1 cellular context compared by ENCODE assay signal in the genomic region with DNA sequence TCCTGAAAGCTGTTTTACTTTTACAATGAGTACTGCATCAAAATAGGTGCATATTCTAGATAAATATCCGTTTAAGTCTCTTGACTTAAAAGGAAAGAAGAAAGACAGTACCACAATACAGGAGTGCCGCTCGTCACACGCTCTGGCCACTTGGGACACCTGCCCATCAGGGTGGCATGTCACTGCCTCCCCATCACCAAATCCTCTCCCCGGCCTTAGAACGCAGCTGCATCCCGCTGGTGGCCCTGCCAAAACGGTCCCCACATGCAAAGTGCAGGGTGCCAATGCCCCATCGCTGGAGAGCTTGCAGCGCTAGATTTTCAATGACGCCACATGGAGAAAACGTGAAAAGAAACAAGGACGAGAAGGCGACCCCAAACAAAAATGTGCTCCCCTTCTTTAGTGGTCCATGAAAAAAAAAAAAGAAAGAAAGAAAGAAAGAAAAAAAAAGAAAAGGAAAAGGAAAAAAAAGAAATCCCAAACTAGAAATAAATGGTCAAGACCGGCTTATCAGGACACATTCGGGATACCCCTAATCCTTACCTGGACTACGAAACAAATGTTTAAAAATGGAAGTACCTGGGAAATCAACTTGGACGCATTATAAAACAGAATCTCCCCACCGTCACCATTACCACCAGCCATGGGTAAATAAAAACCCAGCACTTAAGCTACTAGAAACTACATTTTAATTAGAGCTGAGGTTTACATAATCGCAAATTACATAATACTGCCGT.
TF ChIP-seq lines count a peak whose summit lies in the region.

No MANE protein-coding gene starts in this region.

TF ChIP-seq in endothelial cell of umbilical vein, 7 proteins besides CTCF, POLR2A, EP300 and RAD21:
- TF ChIP-seq FOS (IDR thresholded peaks at IDR 0.05; ENCODE audit: borderline replicate concordance, insufficient read depth, low read length) (no peak), EZH2 (IDR thresholded peaks at IDR 0.05; ENCODE audit: borderline replicate concordance, low read depth, low read length, severe bottlenecking) (no peak)
- TF ChIP-seq, protein P1, sequence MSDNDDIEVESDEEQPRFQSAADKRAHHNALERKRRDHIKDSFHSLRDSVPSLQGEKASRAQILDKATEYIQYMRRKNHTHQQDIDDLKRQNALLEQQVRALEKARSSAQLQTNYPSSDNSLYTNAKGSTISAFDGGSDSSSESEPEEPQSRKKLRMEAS (IDR thresholded peaks at IDR 0.05; ENCODE audit: insufficient read depth, insufficient read length), result no peak
